Comparison of ENCODE assay signal across 9 cellular contexts in genomic region chr12:32680787-32681186, GRCh38. TPM values are rescaled to one million over a fixed set of nuclear protein-coding genes. Genes with fewer than 3 reads are reported as not detected.
DNase-seq lines count a peak whose midpoint lies in the region; ATAC-seq and TF ChIP-seq lines count a peak whose summit lies in the region.
"Had no signal": no experiment of that assay in that cellular context is flagged by ENCODE, and none has a peak within 500 bp of the region (broad histone marks: within the 10 kb centered on the region; RNA-seq: fewer than 3 reads in every experiment).

No MANE protein-coding gene starts in this region.

- intact Hi-C loops in adrenal gland (cut with DNase I) (no loop called here), left colon (cut with DNase I, micrococcal nuclease) (no loop called here)

- TF ChIP-seq CTCF in AG04449 (IDR thresholded peaks at IDR 0.05; ENCODE audit: insufficient read depth, low read length, missing control alignments): no peak
- no peak for TF ChIP-seq CTCF in HEK293 (tag by site-specific recombination; IDR thresholded peaks at IDR 0.05)
- no peak for TF ChIP-seq CTCF in adrenal gland (IDR thresholded peaks at IDR 0.05)

- no peak overlapping the region for H3K27ac ChIP-seq in HEK293 (ENCODE audit: extremely low read depth, low read depth, low read length)
- peak overlapping the region in 3 of 5 donors; percentile 23 to 95 (median 90) for H3K27ac ChIP-seq in adrenal gland
- peak overlapping the region; percentile 92 for H3K27ac ChIP-seq in muscle layer of duodenum (ENCODE audit: low read length)

- H3K4me3 ChIP-seq in AG04449 (ENCODE audit: low read depth, low read length) (peak overlapping the region; percentile 88), HEK293 (ENCODE audit: low read depth, low read length) (peak overlapping the region; percentile 98; the same call in 1 of the 2 replicates), adrenal gland (no peak overlapping the region), muscle layer of duodenum (ENCODE audit: low read depth in 1 of 2, low read length in 2 of 2) (peak overlapping the region; percentile 81 to 88)

- POLR2A ChIA-PET in AG04449 (lab: Yijun Ruan, JAX): no interaction called here
- POLR2A ChIA-PET in HEK293 (lab: Yijun Ruan, JAX): no interaction called here

- CTCF ChIA-PET in AG04449 (lab: Yijun Ruan, JAX): interaction anchor here (1.1 kb wide), 1 partner anchor 225 kb away, joined by 3 read pairs; no protein-coding TSS in a partner anchor
- CTCF ChIA-PET in HEK293 (lab: Yijun Ruan, JAX): interaction anchor here (0.7 kb wide), 1 partner anchor 9 kb away, joined by 6 read pairs; no protein-coding TSS in a partner anchor

- TF ChIP-seq POLR2A in adrenal gland (IDR thresholded peaks at IDR 0.05): no peak

- H3K4me1 ChIP-seq in HEK293 (ENCODE audit: control insufficient read depth, insufficient read depth, low read length) (peaks cover 6% of the 10 kb centered on the region; the same call in 1 of the 2 replicates), adrenal gland (replicated peaks in 1 of 2) (peaks cover 10 to 12% of the 10 kb centered on the region in 2 donors), muscle layer of duodenum (ENCODE audit: control insufficient read depth in 1 of 2, insufficient read depth in 2 of 2, low read length in 2 of 2) (peaks cover 0 to 10% of the 10 kb centered on the region in 2 donors)

- H3K36me3 ChIP-seq in HEK293 (ENCODE audit: control insufficient read depth in 2 of 2, insufficient read depth in 1 of 2, low read length in 2 of 2): peaks cover 8 to 17% of the 10 kb centered on the region in 2 experiments
- H3K36me3 ChIP-seq in adrenal gland (replicated peaks in 1 of 2): no peaks in the 10 kb centered on the region
- peaks cover 0 to 6% of the 10 kb centered on the region in 2 donors for H3K36me3 ChIP-seq in muscle layer of duodenum (ENCODE audit: control insufficient read depth in 1 of 2, insufficient read depth in 2 of 2, low read length in 2 of 2)

- no peaks in the 10 kb centered on the region for H3K9me3 ChIP-seq in HEK293 (ENCODE audit: control insufficient read depth, insufficient read depth, low read depth, low read length)
- no peaks in the 10 kb centered on the region for H3K9me3 ChIP-seq in adrenal gland (replicated peaks in 1 of 3)
- H3K9me3 ChIP-seq in muscle layer of duodenum (ENCODE audit: control insufficient read depth in 1 of 2, low read length in 2 of 2): no peaks in the 10 kb centered on the region

- H3K27me3 ChIP-seq in adrenal gland: no peaks in the 10 kb centered on the region
- H3K27me3 ChIP-seq in muscle layer of duodenum (ENCODE audit: low read depth, low read length): no peaks in the 10 kb centered on the region

- DNase-seq in AG04449 (ENCODE audit: low read depth, low spot score) (no peak), adrenal gland (no peak), SW480 (ENCODE audit: low spot score) (no peak), left colon (no peak)
- no peak for DNase-seq in stimulated activated naive CD4-positive, alpha-beta T cell (lab: John Stamatoyannopoulos, UW)
- DNase-seq: stimulated activated naive CD4-positive, alpha-beta T cell treated with Interleukin-2 at 50 U/mL for 16 hours had no signal

- no peak for ATAC-seq in GM21360 (IDR thresholded peaks at IDR 0.05; ENCODE audit: unreplicated experiment)
- no peak for ATAC-seq in left colon

TF ChIP-seq in HEK293, 187 proteins besides CTCF, POLR2A, EP300 and RAD21:
- TF ChIP-seq ZFP37 (tag by site-specific recombination; IDR thresholded peaks at IDR 0.05) (no peak), ZNF416 (tag by site-specific recombination; IDR thresholded peaks at IDR 0.05) (no peak), ZBTB10 (tag by site-specific recombination; IDR thresholded peaks at IDR 0.05) (no peak), TSHZ1 (tag by site-specific recombination; IDR thresholded peaks at IDR 0.05; ENCODE audit: borderline replicate concordance) (no peak), ZNF521 (tag by site-specific recombination; IDR thresholded peaks at IDR 0.05) (no peak), ZNF501 (tag by site-specific recombination; IDR thresholded peaks at IDR 0.05) (no peak), ZNF155 (tag by site-specific recombination; IDR thresholded peaks at IDR 0.05) (no peak), ZNF660 (tag by site-specific recombination; IDR thresholded peaks at IDR 0.05) (no peak), ZNF837 (tag by site-specific recombination; IDR thresholded peaks at IDR 0.05) (no peak), ZNF132 (tag by site-specific recombination; IDR thresholded peaks at IDR 0.05; ENCODE audit: borderline replicate concordance) (no peak), ZNF157 (tag by site-specific recombination; IDR thresholded peaks at IDR 0.05) (no peak), ZNF202 (tag by site-specific recombination; IDR thresholded peaks at IDR 0.05; ENCODE audit: borderline replicate concordance) (no peak), ZEB2 (tag by site-specific recombination; IDR thresholded peaks at IDR 0.05) (no peak), ZIC2 (tag by site-specific recombination; IDR thresholded peaks at IDR 0.05) (no peak), WT1 (tag by site-specific recombination; IDR thresholded peaks at IDR 0.05) (no peak), ZNF48 (tag by site-specific recombination; IDR thresholded peaks at IDR 0.05) (no peak), ZNF692 (tag by site-specific recombination; IDR thresholded peaks at IDR 0.05) (no peak), ZNF76 (tag by site-specific recombination; IDR thresholded peaks at IDR 0.05; ENCODE audit: borderline replicate concordance, low read depth) (no peak)

RNA-seq across cellular contexts. Expression of gene DNM1L, which starts 1.7 kb away (rescaled TPM):
- total RNA-seq in adrenal gland (10 to 100 TPM; 25.3 to 60.1 (median 42.7) TPM), left colon (10 to 100 TPM; 46.8 to 55.9 TPM)
- polyA plus RNA-seq in adrenal gland: 10 to 100 TPM; 34.9 to 78.1 (median 39.7) TPM

Comparison
In these comparisons a context has a peak if more than half of its experiments do, and no peak if none do; other contexts are left out.
1. H3K4me3 ChIP-seq: peak in AG04449 (single experiment), HEK293 (single experiment) and muscle layer of duodenum (2 of 2); none in adrenal gland (0 of 4).